ENCODE assay signal across 20 cellular contexts in genomic region chr10:8073696-8074416, GRCh38. TPM values are rescaled to one million over a fixed set of nuclear protein-coding genes. Genes with fewer than 3 reads are reported as not detected.
DNase-seq lines count a peak whose midpoint lies in the region; ATAC-seq and TF ChIP-seq lines count a peak whose summit lies in the region.
"Had no signal": no experiment of that assay in that cellular context is flagged by ENCODE, and none has a peak within 500 bp of the region (broad histone marks: within the 10 kb centered on the region; RNA-seq: fewer than 3 reads in every experiment).

No MANE protein-coding gene starts in this region.

- intact Hi-C loops in CD4-positive, alpha-beta T cell (cut with DNase I, micrococcal nuclease): loop anchor here in 1 of 2 experiments (2.0 kb wide), 1 partner anchor 13 kb away; no protein-coding TSS in a partner anchor
- intact Hi-C loops in natural killer cell (cut with micrococcal nuclease): no loop called here

- whole genome bisulfite sequencing in hepatocyte (ENCODE audit: low lambda C conversion rate, missing lambda C conversion rate): 87% methylated on average over 15 of the region's 15 CpGs

- peaks cover 91% of the 10 kb centered on the region for H3K36me3 Mint-ChIP-seq in CD4-positive, alpha-beta T cell (ENCODE audit: low read depth)
- H3K36me3 Mint-ChIP-seq in activated T-helper 17 cell treated with anti-CD3 and anti-CD28 coated beads, Interleukin-2, amount 50 U/mL, for 72 hours (ENCODE audit: low read depth): peaks cover 87% of the 10 kb centered on the region
- peaks cover 46% of the 10 kb centered on the region for H3K36me3 Mint-ChIP-seq in natural killer cell

- no peak for ATAC-seq in CD4-positive, alpha-beta T cell (ENCODE audit: poor library complexity)
- peak; percentile 59 for ATAC-seq in activated T-helper 17 cell treated with anti-CD3 and anti-CD28 coated beads, Interleukin-2, amount 50 U/mL, for 72 hours (replicated peaks)
- ATAC-seq in natural killer cell (peak; percentile 54 to 71 (median 57)), HG02763 (IDR thresholded peaks at IDR 0.05; ENCODE audit: unreplicated experiment) (no peak), esophagus mucosa (no peak)
- ATAC-seq: gastrocnemius medialis, right cardiac atrium had no signal

- H3K4me3 Mint-ChIP-seq in CD4-positive, alpha-beta T cell: no peak overlapping the region
- peak overlapping the region; percentile 32 for H3K4me3 Mint-ChIP-seq in activated T-helper 17 cell treated with anti-CD3 and anti-CD28 coated beads, Interleukin-2, amount 50 U/mL, for 72 hours
- peak overlapping the region; percentile 13 for H3K4me3 Mint-ChIP-seq in natural killer cell

- no peaks in the 10 kb centered on the region for H4K20me1 ChIP-seq in hepatocyte (ENCODE audit: insufficient read depth, poor library complexity, severe bottlenecking)
- H4K20me1 ChIP-seq: BLaER1 treated with 17β-estradiol and CSF1 and Interleukin-3, amounts not matched to agents 10 nM and 100 nM had no signal

- H3K4me1 ChIP-seq in hepatocyte (ENCODE audit: insufficient read depth): no peaks in the 10 kb centered on the region
- H3K4me1 ChIP-seq: adrenal gland, gastrocnemius medialis, SJCRH30, thyroid gland had no signal

- no peak overlapping the region for H2AFZ ChIP-seq in hepatocyte

- H3K27me3 Mint-ChIP-seq in CD4-positive, alpha-beta T cell: no peaks in the 10 kb centered on the region
- no peaks in the 10 kb centered on the region for H3K27me3 Mint-ChIP-seq in activated T-helper 17 cell treated with anti-CD3 and anti-CD28 coated beads, Interleukin-2, amount 50 U/mL, for 72 hours
- H3K27me3 Mint-ChIP-seq in natural killer cell (ENCODE audit: low read depth in 2 of 2): no peaks in the 10 kb centered on the region

- peaks cover 67% of the 10 kb centered on the region for H3K4me1 Mint-ChIP-seq in CD4-positive, alpha-beta T cell (ENCODE audit: low read depth)
- peaks cover 42% of the 10 kb centered on the region for H3K4me1 Mint-ChIP-seq in activated T-helper 17 cell treated with anti-CD3 and anti-CD28 coated beads, Interleukin-2, amount 50 U/mL, for 72 hours
- H3K4me1 Mint-ChIP-seq in natural killer cell: peaks cover 42 to 50% of the 10 kb centered on the region in 2 donors

- DNase-seq in CD4-positive, alpha-beta T cell: no peak
- DNase-seq in ELR (ENCODE audit: low read depth): peak; percentile 10
- DNase-seq in natural killer cell: peak; percentile 25
- no peak for DNase-seq in NOMO-1 treated with dmso at 0.1 percent for 144 hours (lab: John Stamatoyannopoulos, UW; ENCODE audit: unreplicated experiment)
- DNase-seq in hepatocyte (ENCODE audit: low spot score): no peak
- DNase-seq: adrenal gland; DMS79 treated with DMSO at 0.1 percent for 48 hours; gastrocnemius medialis; GOT3; NCI-H1694 treated with DMSO at 0.1 percent for 48 hours; NCI-H446 treated with DMSO at 0.1 percent for 48 hours; right cardiac atrium; SJCRH30; stimulated activated CD4-positive, alpha-beta T cell treated with anti-CD3 and anti-CD28 coated beads, Interleukin-1b, Interleukin-23, amount 100 ng/mL, for 48 hours; thyroid gland had no signal

- no peak overlapping the region for H3K4me2 ChIP-seq in hepatocyte

- TF ChIP-seq CTCF in CD4-positive, alpha-beta T cell (IDR thresholded peaks at IDR 0.05): no peak
- TF ChIP-seq CTCF in natural killer cell (IDR thresholded peaks at IDR 0.05) (no peak), hepatocyte (IDR thresholded peaks at IDR 0.05; ENCODE audit: poor library complexity) (no peak)

- CTCF ChIA-PET in CD4-positive, alpha-beta T cell (lab: Charles Lee): no interaction called here

- H3K9me3 Mint-ChIP-seq in CD4-positive, alpha-beta T cell: no peaks in the 10 kb centered on the region
- H3K9me3 Mint-ChIP-seq in activated T-helper 17 cell treated with anti-CD3 and anti-CD28 coated beads, Interleukin-2, amount 50 U/mL, for 72 hours: no peaks in the 10 kb centered on the region
- H3K9me3 Mint-ChIP-seq in natural killer cell: no peaks in the 10 kb centered on the region

- no peaks in the 10 kb centered on the region for H3K9me2 ChIP-seq in hepatocyte (replicated peaks; ENCODE audit: insufficient read depth)

- no peak overlapping the region for H3K4me3 ChIP-seq in hepatocyte
- H3K4me3 ChIP-seq: adrenal gland; BLaER1 treated with 17β-estradiol and CSF1 and Interleukin-3, amounts not matched to agents 10 nM and 100 nM; gastrocnemius medialis; SJCRH30; thyroid gland had no signal

- H3K9me3 ChIP-seq in CD4-positive, alpha-beta T cell (ENCODE audit: control insufficient read depth, low read length): no peaks in the 10 kb centered on the region
- H3K9me3 ChIP-seq in hepatocyte (ENCODE audit: low read depth): no peaks in the 10 kb centered on the region
- H3K9me3 ChIP-seq: adrenal gland; BLaER1 treated with 17β-estradiol and CSF1 and Interleukin-3, amounts not matched to agents 10 nM and 100 nM; gastrocnemius medialis; SJCRH30; thyroid gland had no signal

- POLR2A ChIA-PET in CD4-positive, alpha-beta T cell (lab: Charles Lee): interaction anchor here (0.7 to 3.1 kb wide), 2 partner anchors 14 to 357 kb away, joined by 3 to 15 read pairs; no protein-coding TSS in a partner anchor

- no peak overlapping the region for H3K27ac ChIP-seq in CD4-positive, alpha-beta T cell (ENCODE audit: low read depth, low read length)
- H3K27ac ChIP-seq in hepatocyte: no peak overlapping the region
- H3K27ac ChIP-seq: adrenal gland; BLaER1 treated with 17β-estradiol and CSF1 and Interleukin-3, amounts not matched to agents 10 nM and 100 nM; gastrocnemius medialis; SJCRH30; thyroid gland had no signal

- no peaks in the 10 kb centered on the region for H3K27me3 ChIP-seq in CD4-positive, alpha-beta T cell (ENCODE audit: control insufficient read depth, insufficient read depth, low read length)
- H3K27me3 ChIP-seq in hepatocyte: no peaks in the 10 kb centered on the region
- H3K27me3 ChIP-seq: adrenal gland; BLaER1 treated with 17β-estradiol and CSF1 and Interleukin-3, amounts not matched to agents 10 nM and 100 nM; SJCRH30; thyroid gland had no signal

- H3K27ac Mint-ChIP-seq in CD4-positive, alpha-beta T cell: peak overlapping the region; percentile 10
- peak overlapping the region; percentile 23 for H3K27ac Mint-ChIP-seq in activated T-helper 17 cell treated with anti-CD3 and anti-CD28 coated beads, Interleukin-2, amount 50 U/mL, for 72 hours
- peak overlapping the region; percentile 81 for H3K27ac Mint-ChIP-seq in natural killer cell

- H3K79me2 ChIP-seq in hepatocyte: no peaks in the 10 kb centered on the region

- H3K36me3 ChIP-seq in hepatocyte (replicated peaks; ENCODE audit: insufficient read depth, low read depth): no peaks in the 10 kb centered on the region
- H3K36me3 ChIP-seq: BLaER1 treated with 17β-estradiol and CSF1 and Interleukin-3, amounts not matched to agents 10 nM and 100 nM; gastrocnemius medialis; SJCRH30 had no signal

RNA-seq across cellular contexts. Expression of gene GATA3, which starts 19.4 kb away (rescaled TPM):
- 100 to 1,000 TPM; 128 to 141 TPM for total RNA-seq in CD4-positive, alpha-beta T cell
- 10 to 100 TPM; 14.2 to 25.2 TPM for total RNA-seq in activated T-helper 17 cell treated with anti-CD3 and anti-CD28 coated beads, Interleukin-2, amount 50 U/mL, for 72 hours
- total RNA-seq in natural killer cell (10 to 100 TPM; 50.3 to 92.2 (median 68.8) TPM), esophagus mucosa (0.76 TPM), hepatocyte (0.96 and 2.4 TPM in 2 replicates)
- 15.4 and 27.1 TPM in 2 replicates for polyA plus RNA-seq in hepatocyte
- polyA plus RNA-seq: neural cell had no signal

Comparison
In these comparisons a context has a peak if more than half of its experiments do, and no peak if none do; other contexts are left out.
1. ATAC-seq: peak in activated T-helper 17 cell treated with anti-CD3 and anti-CD28 coated beads, Interleukin-2, amount 50 U/mL, for 72 hours (single experiment) and natural killer cell (3 of 3); none in CD4-positive, alpha-beta T cell (single experiment), HG02763 (single experiment) and esophagus mucosa (single experiment).
2. DNase-seq: peak in ELR (single experiment) and natural killer cell (single experiment); none in CD4-positive, alpha-beta T cell (0 of 10), NOMO-1 treated with dmso at 0.1 percent for 144 hours (single experiment) and hepatocyte (single experiment).
3. H3K27ac Mint-ChIP-seq: peak in every context shown above with its lines; median percentile 81 in natural killer cell; 23 in activated T-helper 17 cell treated with anti-CD3 and anti-CD28 coated beads, Interleukin-2, amount 50 U/mL, for 72 hours; 10 in CD4-positive, alpha-beta T cell.